ENCODE assay signal across 1 cellular context in genomic region chr2:64524604-64525322, GRCh38.
TF ChIP-seq lines count a peak whose summit lies in the region.

No MANE protein-coding gene starts in this region.

TF ChIP-seq in HepG2, 621 proteins besides CTCF, POLR2A, EP300 and RAD21 (continued from another document and continues in another):
- TF ChIP-seq, protein P1, sequence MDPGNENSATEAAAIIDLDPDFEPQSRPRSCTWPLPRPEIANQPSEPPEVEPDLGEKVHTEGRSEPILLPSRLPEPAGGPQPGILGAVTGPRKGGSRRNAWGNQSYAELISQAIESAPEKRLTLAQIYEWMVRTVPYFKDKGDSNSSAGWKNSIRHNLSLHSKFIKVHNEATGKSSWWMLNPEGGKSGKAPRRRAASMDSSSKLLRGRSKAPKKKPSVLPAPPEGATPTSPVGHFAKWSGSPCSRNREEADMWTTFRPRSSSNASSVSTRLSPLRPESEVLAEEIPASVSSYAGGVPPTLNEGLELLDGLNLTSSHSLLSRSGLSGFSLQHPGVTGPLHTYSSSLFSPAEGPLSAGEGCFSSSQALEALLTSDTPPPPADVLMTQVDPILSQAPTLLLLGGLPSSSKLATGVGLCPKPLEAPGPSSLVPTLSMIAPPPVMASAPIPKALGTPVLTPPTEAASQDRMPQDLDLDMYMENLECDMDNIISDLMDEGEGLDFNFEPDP (CRISPR knock-in tag; conservative IDR thresholded peaks at IDR 0.05): 0 out of 2 replicates have a peak, but pooled peaks have one; percentile 3
- TF ChIP-seq ZNF776 (CRISPR knock-in tag; IDR thresholded peaks at IDR 0.05) (peak; percentile 82; the same call in 1 of the 2 replicates), KIAA2018 (CRISPR knock-in tag; IDR thresholded peaks at IDR 0.05; ENCODE audit: borderline replicate concordance) (no peak), ERF (CRISPR knock-in tag; IDR thresholded peaks at IDR 0.05) (peak; percentile 31), ZNF557 (CRISPR knock-in tag; IDR thresholded peaks at IDR 0.05) (no peak), ZNF761 (CRISPR knock-in tag; conservative IDR thresholded peaks at IDR 0.05) (peak; percentile 37; the same call in 1 of the 2 replicates), ZSCAN20 (CRISPR knock-in tag; IDR thresholded peaks at IDR 0.05; ENCODE audit: borderline replicate concordance) (peak; percentile 78; the same call in 1 of the 2 replicates), ISX (CRISPR knock-in tag; conservative IDR thresholded peaks at IDR 0.05) (peak; percentile 65; the same call in 1 of the 2 replicates), ZNF577 (CRISPR knock-in tag; IDR thresholded peaks at IDR 0.05; ENCODE audit: borderline replicate concordance, low read depth) (0 out of 2 replicates have a peak, but pooled peaks have one; percentile 53), KDM5A (IDR thresholded peaks at IDR 0.05; ENCODE audit: borderline replicate concordance, low read length) (peak; percentile 55; the same call in 1 of the 2 replicates), THAP11 (CRISPR knock-in tag; IDR thresholded peaks at IDR 0.05) (peak; percentile 6; the same call in 1 of the 2 replicates), ZFP41 (CRISPR knock-in tag; IDR thresholded peaks at IDR 0.05; ENCODE audit: borderline replicate concordance) (0 out of 2 replicates have a peak, but pooled peaks have one; percentile 52), ZNF766 (CRISPR knock-in tag; IDR thresholded peaks at IDR 0.05; ENCODE audit: borderline replicate concordance) (peak; percentile 23; the same call in 1 of the 2 replicates), PCBP1 (IDR thresholded peaks at IDR 0.05; ENCODE audit: borderline replicate concordance, low read depth, low read length) (no peak), ZNF724P (CRISPR knock-in tag; IDR thresholded peaks at IDR 0.05; ENCODE audit: borderline replicate concordance) (peak; percentile 81; the same call in 1 of the 2 replicates), ZNF607 (CRISPR knock-in tag; IDR thresholded peaks at IDR 0.05; ENCODE audit: borderline replicate concordance) (peak; percentile 82), ZNF224 (CRISPR knock-in tag; IDR thresholded peaks at IDR 0.05) (0 out of 2 replicates have a peak, but pooled peaks have one; percentile 57), TSC22D2 (CRISPR knock-in tag; IDR thresholded peaks at IDR 0.05; ENCODE audit: borderline replicate concordance) (peak; percentile 59; the same call in 1 of the 2 replicates), JARID2 (CRISPR knock-in tag; IDR thresholded peaks at IDR 0.05; ENCODE audit: insufficient replicate concordance) (peak; percentile 35), SATB2 (CRISPR knock-in tag; IDR thresholded peaks at IDR 0.05) (peak; percentile 55; the same call in 1 of the 2 replicates), NONO (IDR thresholded peaks at IDR 0.05) (no peak), NONO (CRISPR knock-in tag; conservative IDR thresholded peaks at IDR 0.05) (0 out of 2 replicates have a peak, but pooled peaks have one; percentile 17), ZNF615 (CRISPR knock-in tag; IDR thresholded peaks at IDR 0.05; ENCODE audit: borderline replicate concordance) (no peak), ZNF318 (CRISPR knock-in tag; IDR thresholded peaks at IDR 0.05) (peak; percentile 86; the same call in 1 of the 2 replicates), UBTF (CRISPR knock-in tag; IDR thresholded peaks at IDR 0.05) (peak; percentile 96), ZNF121 (CRISPR knock-in tag; IDR thresholded peaks at IDR 0.05) (peak; percentile 32; the same call in 1 of the 2 replicates), FOXK2 (IDR thresholded peaks at IDR 0.05) (peak; percentile 33; the same call in 1 of the 2 replicates), THAP7 (CRISPR knock-in tag; IDR thresholded peaks at IDR 0.05) (peak; percentile 80; the same call in 1 of the 2 replicates), HMGXB4 (CRISPR knock-in tag; IDR thresholded peaks at IDR 0.05; ENCODE audit: borderline replicate concordance in 1 of 2, low read depth in 1 of 2) (peak; percentile 28 to 78; a peak in 3 of 4 replicates), MAFG (CRISPR knock-in tag; IDR thresholded peaks at IDR 0.05) (no peak), ZNF652 (CRISPR knock-in tag; IDR thresholded peaks at IDR 0.05; ENCODE audit: borderline replicate concordance, low read depth) (no peak)
- TF ChIP-seq, protein P2, sequence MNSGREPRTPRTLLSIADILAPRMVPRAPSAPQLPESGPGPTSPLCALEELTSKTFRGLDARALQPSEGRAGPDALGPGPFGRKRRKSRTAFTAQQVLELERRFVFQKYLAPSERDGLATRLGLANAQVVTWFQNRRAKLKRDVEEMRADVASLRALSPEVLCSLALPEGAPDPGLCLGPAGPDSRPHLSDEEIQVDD (CRISPR knock-in tag; IDR thresholded peaks at IDR 0.05; ENCODE audit: borderline replicate concordance): 0 out of 2 replicates have a peak, but pooled peaks have one; percentile 21
